In the genomic region with DNA sequence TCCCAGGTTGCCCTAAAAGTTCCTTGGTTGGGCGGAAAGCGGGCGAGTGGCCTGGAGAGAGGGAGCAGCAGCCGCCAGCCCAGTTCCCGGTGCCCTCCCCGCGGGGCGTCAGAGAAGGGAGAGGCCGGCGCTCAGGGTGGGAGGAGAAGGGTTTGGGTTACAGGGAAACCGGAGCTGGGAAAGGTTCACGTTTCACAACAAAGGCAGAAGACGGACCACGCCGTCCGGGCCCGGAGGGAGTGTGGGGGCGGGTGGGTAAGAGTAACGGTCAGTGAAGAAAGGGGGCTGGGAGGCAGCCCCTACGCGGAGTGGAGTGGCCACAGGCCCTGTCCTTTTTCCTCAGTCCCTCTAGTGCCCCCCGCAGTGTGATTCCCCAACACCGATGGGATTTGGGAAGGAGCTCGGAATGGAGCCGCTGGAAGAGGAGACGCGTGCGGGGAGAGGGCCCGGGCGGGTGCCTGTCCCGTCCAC, we compare ENCODE assay signal across 8 cellular contexts. TPM values are rescaled to one million over a fixed set of nuclear protein-coding genes. Genes with fewer than 3 reads are reported as not detected.
DNase-seq lines count a peak whose midpoint lies in the region; ATAC-seq and TF ChIP-seq lines count a peak whose summit lies in the region.

No MANE protein-coding gene starts in this region.

- no peaks in the 10 kb centered on the region for H3K36me3 ChIP-seq in GM23338 (ENCODE audit: insufficient read depth)
- peaks cover 0 to 13% of the 10 kb centered on the region in 2 experiments for H3K36me3 ChIP-seq in SK-N-SH (replicated peaks in 1 of 2; ENCODE audit: control insufficient read depth in 1 of 2, insufficient read depth in 2 of 2, low read length in 1 of 2)

- POLR2A ChIA-PET in SK-N-SH (lab: Yijun Ruan, JAX): interaction anchor here (1.2 to 3.6 kb wide), 2 partner anchors 15 to 50 kb away, joined by 4 to 11 read pairs; partner anchors contain the start of gene DMPK

- H3K27ac Mint-ChIP-seq in GM23338: no peak overlapping the region; the same call in 1 of the 2 replicates
- H3K27ac Mint-ChIP-seq in natural killer cell: no peak overlapping the region

- TF ChIP-seq RAD21 in SK-N-SH (IDR thresholded peaks at IDR 0.05; ENCODE audit: low read length): no peak

- H3K4me2 ChIP-seq in GM23338: peak overlapping the region; percentile 94
- peak overlapping the region; percentile 99 for H3K4me2 ChIP-seq in SK-N-SH

- no peak for TF ChIP-seq EP300 in SK-N-SH (IDR thresholded peaks at IDR 0.05; ENCODE audit: borderline replicate concordance in 1 of 2, low read depth in 1 of 2, low read length in 1 of 2)

- DNase-seq in 8988T (peak; percentile 78), GM23338 (ENCODE audit: low spot score) (peak; percentile 79), SK-N-SH (no peak), fibroblast of gingiva (ENCODE audit: low read depth) (peak; percentile 91), natural killer cell (no peak), NCI-H2081 (lab: John Stamatoyannopoulos, UW) (no peak)
- DNase-seq in activated effector memory CD4-positive, alpha-beta T cell treated with Interleukin-2 at 50 U/mL for 16 hours: no peak
- DNase-seq in stimulated activated CD4-positive, alpha-beta T cell treated with anti-CD3 and anti-CD28 coated beads, Interleukin-4, amount 100 ng/mL, for 4 hours: no peak

- H3K9me3 Mint-ChIP-seq in GM23338 (no peaks in the 10 kb centered on the region), natural killer cell (no peaks in the 10 kb centered on the region)

- no peaks in the 10 kb centered on the region for H3K9me3 ChIP-seq in SK-N-SH

- WGBS in SK-N-SH (ENCODE audit: low lambda C conversion rate): 14% methylated on average over 29 of the region's 31 CpGs

- peak overlapping the region; percentile 83 for H3K4me3 ChIP-seq in GM23338
- H3K4me3 ChIP-seq in SK-N-SH (ENCODE audit: low read depth in 2 of 2, low read length in 1 of 2): peak overlapping the region; percentile 64 to 70

- peaks cover 18% of the 10 kb centered on the region for H3F3A ChIP-seq in GM23338 (replicated peaks; ENCODE audit: low read depth)
- peaks cover 30% of the 10 kb centered on the region for H3F3A ChIP-seq in SK-N-SH (replicated peaks; ENCODE audit: insufficient read depth)

- TF ChIP-seq CTCF in GM23338 (conservative IDR thresholded peaks at IDR 0.05; ENCODE audit: low read depth in 2 of 2) (no peak), SK-N-SH (IDR thresholded peaks at IDR 0.05) (no peak), natural killer cell (IDR thresholded peaks at IDR 0.05) (no peak)

- H3K27me3 ChIP-seq in GM23338 (ENCODE audit: insufficient read depth) (no peaks in the 10 kb centered on the region), SK-N-SH (ENCODE audit: insufficient read depth) (no peaks in the 10 kb centered on the region)

- H3K4me1 ChIP-seq in GM23338 (ENCODE audit: insufficient read depth) (peaks cover 40% of the 10 kb centered on the region), SK-N-SH (ENCODE audit: control insufficient read depth in 1 of 2, insufficient read depth in 2 of 2, low read depth in 1 of 2, low read length in 1 of 2) (peaks cover 8 to 28% of the 10 kb centered on the region in 2 experiments; a peak in 3 of 4 replicates)

- H4K20me1 ChIP-seq in GM23338 (replicated peaks; ENCODE audit: insufficient read depth) (no peaks in the 10 kb centered on the region; the same call in 1 of the 2 replicates), SK-N-SH (ENCODE audit: insufficient read depth) (peaks cover 11% of the 10 kb centered on the region; the same call in 1 of the 2 replicates)

- H2AFZ ChIP-seq in GM23338 (no peak overlapping the region), SK-N-SH (ENCODE audit: low read depth) (peak overlapping the region; percentile 60; the same call in 1 of the 2 replicates)

- H3K9me2 ChIP-seq in GM23338 (ENCODE audit: insufficient read depth): no peaks in the 10 kb centered on the region
- H3K9me2 ChIP-seq in SK-N-SH: no peaks in the 10 kb centered on the region

- CTCF ChIA-PET in SK-N-SH (lab: Yijun Ruan, JAX): interaction anchor here (0.9 to 5.1 kb wide), 9 partner anchors 10 to 193 kb away, joined by 3 to 33 read pairs (median 3); partner anchors contain the start of gene DMWD

- ATAC-seq in GM23338 (peak; percentile 2), natural killer cell (no peak)

- H3K9ac ChIP-seq in SK-N-SH: peak overlapping the region; percentile 78

- intact Hi-C loops in natural killer cell (cut with micrococcal nuclease): no loop called here

- H3K4me1 Mint-ChIP-seq in GM23338 (peaks cover 31% of the 10 kb centered on the region), natural killer cell (peaks cover 5 to 27% of the 10 kb centered on the region in 2 donors)

- H3K27me3 Mint-ChIP-seq in GM23338 (ENCODE audit: insufficient read depth, low read depth, poor library complexity): peaks cover 35% of the 10 kb centered on the region
- peaks cover 0 to 7% of the 10 kb centered on the region in 2 donors for H3K27me3 Mint-ChIP-seq in natural killer cell (ENCODE audit: low read depth in 2 of 2)

- H3K4me3 Mint-ChIP-seq in GM23338 (peak overlapping the region; percentile 86), natural killer cell (peak overlapping the region; percentile 67)

- H3K27ac ChIP-seq in GM23338 (ENCODE audit: low read depth) (no peak overlapping the region), SK-N-SH (ENCODE audit: low read depth in 2 of 2, low read length in 1 of 2) (peak overlapping the region; percentile 1 to 84; a peak in 3 of 4 replicates)

- H3K36me3 Mint-ChIP-seq in GM23338 (ENCODE audit: low read depth): peaks cover 10% of the 10 kb centered on the region
- no peaks in the 10 kb centered on the region for H3K36me3 Mint-ChIP-seq in natural killer cell

- H3K79me2 ChIP-seq in GM23338 (replicated peaks; ENCODE audit: insufficient read depth) (no peaks in the 10 kb centered on the region), SK-N-SH (ENCODE audit: insufficient read depth) (no peaks in the 10 kb centered on the region)

TF ChIP-seq in GM23338, 12 proteins besides CTCF, POLR2A, EP300 and RAD21:
- no peak for TF ChIP-seq ZNF331 (CRISPR knock-in tag; IDR thresholded peaks at IDR 0.05; ENCODE audit: low read depth)
- peak; percentile 29; the same call in 1 of the 2 replicates for TF ChIP-seq POLR2AphosphoS5 (IDR thresholded peaks at IDR 0.05; ENCODE audit: low read depth)

TF ChIP-seq in SK-N-SH, 30 proteins besides CTCF, POLR2A, EP300 and RAD21 (continues in another document):
- TF ChIP-seq, protein P1, sequence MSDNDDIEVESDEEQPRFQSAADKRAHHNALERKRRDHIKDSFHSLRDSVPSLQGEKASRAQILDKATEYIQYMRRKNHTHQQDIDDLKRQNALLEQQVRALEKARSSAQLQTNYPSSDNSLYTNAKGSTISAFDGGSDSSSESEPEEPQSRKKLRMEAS (IDR thresholded peaks at IDR 0.05; ENCODE audit: low read depth): peak; percentile 96
- TF ChIP-seq TAF1 (IDR thresholded peaks at IDR 0.05; ENCODE audit: borderline replicate concordance, low read depth, low read length): 0 out of 2 replicates have a peak, but pooled peaks have one; percentile 24
- peak; percentile 80; the same call in 1 of the 2 replicates for TF ChIP-seq SIN3A (IDR thresholded peaks at IDR 0.05; ENCODE audit: borderline replicate concordance, low read depth, low read length)

RNA-seq across cellular contexts. Expression of gene SIX5, which starts 1.6 kb away (rescaled TPM):
- total RNA-seq in GM23338 (2014; rRNA removed; shearing (Covaris generic)): 16.1 and 22.6 TPM in 2 replicates
- polyA plus RNA-seq in GM23338 (2016; fragmentation: Nextera tagmentation; extraction: Ambion mirVana) (10.1 and 12.4 TPM in 2 replicates), SK-N-SH (2012; rRNA removed) (6.4 and 8.4 TPM in 2 replicates)
- 3.1 and 5.2 TPM in 2 replicates for polyA plus RNA-seq in SK-N-SH (2012; cell fraction: cytosol; rRNA removed)
- polyA plus RNA-seq in SK-N-SH (2012; cell fraction: nucleus; rRNA removed): 22.8 and 31.2 TPM in 2 replicates
- 1 to 10 TPM; 2.1 to 3.3 (median 3.1) TPM for total RNA-seq in natural killer cell

RNA-seq across cellular contexts. Expression of gene DMPK, which starts 14.8 kb away (rescaled TPM):
- total RNA-seq in GM23338 (2014; rRNA removed; shearing (Covaris generic)): 18.9 and 24.0 TPM in 2 replicates
- polyA plus RNA-seq in GM23338 (2016; fragmentation: Nextera tagmentation; extraction: Ambion mirVana) (9.2 and 9.8 TPM in 2 replicates), SK-N-SH (2012; rRNA removed) (86.4 and 92.2 TPM in 2 replicates)
- polyA plus RNA-seq in SK-N-SH (2012; cell fraction: cytosol; rRNA removed): 37.4 and 40.6 TPM in 2 replicates
- 481 and 556 TPM in 2 replicates for polyA plus RNA-seq in SK-N-SH (2012; cell fraction: nucleus; rRNA removed)
- 10 to 100 TPM; 48.1 to 67.5 (median 49.8) TPM for total RNA-seq in natural killer cell

RNA-seq across cellular contexts. Expression of gene DMWD, which starts 25.2 kb away (rescaled TPM):
- 33.1 and 45.6 TPM in 2 replicates for total RNA-seq in GM23338 (2014; rRNA removed; shearing (Covaris generic))
- 11.8 and 12.1 TPM in 2 replicates for polyA plus RNA-seq in GM23338 (2016; fragmentation: Nextera tagmentation; extraction: Ambion mirVana)
- polyA plus RNA-seq in SK-N-SH (2012; rRNA removed): 39.3 and 40.6 TPM in 2 replicates
- polyA plus RNA-seq in SK-N-SH (2012; cell fraction: cytosol; rRNA removed): 11.6 and 18.4 TPM in 2 replicates
- polyA plus RNA-seq in SK-N-SH (2012; cell fraction: nucleus; rRNA removed): 140 and 155 TPM in 2 replicates
- 10 to 100 TPM; 66.2 to 82.1 (median 66.3) TPM for total RNA-seq in natural killer cell

RNA-seq across cellular contexts. Expression of gene MEIOSIN, which starts 34.2 kb away (rescaled TPM):
- total RNA-seq in GM23338 (2014; rRNA removed; shearing (Covaris generic)): 0.16 and 0.28 TPM in 2 replicates
- 0.21 TPM in 1 of 2 replicates, not detected in the other for polyA plus RNA-seq in GM23338 (2016; fragmentation: Nextera tagmentation; extraction: Ambion mirVana)
- polyA plus RNA-seq in SK-N-SH (2012; rRNA removed): 0.03 and 0.06 TPM in 2 replicates
- 0.01 TPM in 1 of 2 replicates, not detected in the other for polyA plus RNA-seq in SK-N-SH (2012; cell fraction: cytosol; rRNA removed)
- polyA plus RNA-seq in SK-N-SH (2012; cell fraction: nucleus; rRNA removed): 0.02 and 0.06 TPM in 2 replicates
- total RNA-seq in natural killer cell: not detected

RNA-seq across cellular contexts. Expression of gene FBXO46, which starts 36.7 kb away (rescaled TPM):
- total RNA-seq in GM23338 (2014; rRNA removed; shearing (Covaris generic)): 34.4 and 35.8 TPM in 2 replicates
- polyA plus RNA-seq in GM23338 (2016; fragmentation: Nextera tagmentation; extraction: Ambion mirVana) (9.4 and 12.0 TPM in 2 replicates), SK-N-SH (2012; rRNA removed) (2.8 and 5.6 TPM in 2 replicates)
- polyA plus RNA-seq in SK-N-SH (2012; cell fraction: cytosol; rRNA removed): 2.5 and 3.9 TPM in 2 replicates
- 20.4 and 25.2 TPM in 2 replicates for polyA plus RNA-seq in SK-N-SH (2012; cell fraction: nucleus; rRNA removed)
- total RNA-seq in natural killer cell: 10 to 100 TPM; 24.8 to 35.7 (median 31.1) TPM

Comparison
In these comparisons a context has a peak if more than half of its experiments do, and no peak if none do; other contexts are left out.
1. DNase-seq: peak in 8988T (single experiment), GM23338 (single experiment) and fibroblast of gingiva (single experiment); none in SK-N-SH (single experiment), natural killer cell (single experiment), activated effector memory CD4-positive, alpha-beta T cell treated with Interleukin-2 at 50 U/mL for 16 hours (single experiment), NCI-H2081 (0 of 2) and stimulated activated CD4-positive, alpha-beta T cell treated with anti-CD3 and anti-CD28 coated beads, Interleukin-4, amount 100 ng/mL, for 4 hours (0 of 2).